Comparison of ENCODE assay signal across 8 cellular contexts in genomic region chrX:102651242-102651967, GRCh38. TPM values are rescaled to one million over a fixed set of nuclear protein-coding genes. Genes with fewer than 3 reads are reported as not detected.
DNase-seq lines count a peak whose midpoint lies in the region; ATAC-seq and TF ChIP-seq lines count a peak whose summit lies in the region.

Gene GPRASP1, plus strand, starts transcription at chrX:102651483. Its CDS starts 2,431 bp downstream, at chrX:102653914.

- H3K4me3 ChIP-seq in kidney epithelial cell (ENCODE audit: low read depth, low read length), result peak within 1 kb of the TSS; percentile 45

- ATAC-seq in HG02884 (IDR thresholded peaks at IDR 0.05; ENCODE audit: unreplicated experiment) (peak; percentile 28), GM18870 (IDR thresholded peaks at IDR 0.05; ENCODE audit: unreplicated experiment) (no peak)

- H3K36me3 ChIP-seq in kidney epithelial cell (ENCODE audit: control insufficient read depth, insufficient read depth, low read length), result no peaks in the 10 kb centered on the region

- no peaks in the 10 kb centered on the region for H3K27me3 ChIP-seq in kidney epithelial cell (ENCODE audit: control insufficient read depth, insufficient read depth, low read length)

- DNase-seq in AG08396 (ENCODE audit: low spot score) (peak; percentile 48), cerebellum (ENCODE audit: low spot score) (peak; percentile 44), kidney epithelial cell (ENCODE audit: low read depth) (no peak), RPMI8226 (no peak)
- peak; percentile 46 for DNase-seq in activated CD4-positive, CD25-positive, alpha-beta regulatory T cell treated with anti-CD3 and anti-CD28 coated beads, Interleukin-2, amount 50 U/mL, for 72 hours
- peak; percentile 52 for DNase-seq in stimulated activated CD4-positive, alpha-beta T cell treated with anti-CD3 and anti-CD28 coated beads, Interleukin-15, amount 100 ng/mL, for 24 hours

- no peak for TF ChIP-seq CTCF in kidney epithelial cell (IDR thresholded peaks at IDR 0.05; ENCODE audit: insufficient read depth, low read length, poor library complexity, severe bottlenecking)

RNA-seq across cellular contexts. Expression of gene GPRASP1, which starts in this region (rescaled TPM):
- 40.5 TPM for total RNA-seq in cerebellum
- 0.41 and 1.5 TPM in 2 replicates for total RNA-seq in kidney epithelial cell

Comparison
In these comparisons a context has a peak if more than half of its experiments do, and no peak if none do; other contexts are left out.
1. RNA of gene GPRASP1 (total RNA-seq): 40.5 TPM in cerebellum (single experiment); 0.41 to 1.5 TPM in kidney epithelial cell; every median in the first group is over 10 times any median in the second.
2. DNase-seq: peak in AG08396 (single experiment), activated CD4-positive, CD25-positive, alpha-beta regulatory T cell treated with anti-CD3 and anti-CD28 coated beads, Interleukin-2, amount 50 U/mL, for 72 hours (single experiment), cerebellum (single experiment) and stimulated activated CD4-positive, alpha-beta T cell treated with anti-CD3 and anti-CD28 coated beads, Interleukin-15, amount 100 ng/mL, for 24 hours (single experiment); none in kidney epithelial cell (single experiment) and RPMI8226 (single experiment).